Comparison of ENCODE assay signal across 8 cellular contexts in the genomic region with DNA sequence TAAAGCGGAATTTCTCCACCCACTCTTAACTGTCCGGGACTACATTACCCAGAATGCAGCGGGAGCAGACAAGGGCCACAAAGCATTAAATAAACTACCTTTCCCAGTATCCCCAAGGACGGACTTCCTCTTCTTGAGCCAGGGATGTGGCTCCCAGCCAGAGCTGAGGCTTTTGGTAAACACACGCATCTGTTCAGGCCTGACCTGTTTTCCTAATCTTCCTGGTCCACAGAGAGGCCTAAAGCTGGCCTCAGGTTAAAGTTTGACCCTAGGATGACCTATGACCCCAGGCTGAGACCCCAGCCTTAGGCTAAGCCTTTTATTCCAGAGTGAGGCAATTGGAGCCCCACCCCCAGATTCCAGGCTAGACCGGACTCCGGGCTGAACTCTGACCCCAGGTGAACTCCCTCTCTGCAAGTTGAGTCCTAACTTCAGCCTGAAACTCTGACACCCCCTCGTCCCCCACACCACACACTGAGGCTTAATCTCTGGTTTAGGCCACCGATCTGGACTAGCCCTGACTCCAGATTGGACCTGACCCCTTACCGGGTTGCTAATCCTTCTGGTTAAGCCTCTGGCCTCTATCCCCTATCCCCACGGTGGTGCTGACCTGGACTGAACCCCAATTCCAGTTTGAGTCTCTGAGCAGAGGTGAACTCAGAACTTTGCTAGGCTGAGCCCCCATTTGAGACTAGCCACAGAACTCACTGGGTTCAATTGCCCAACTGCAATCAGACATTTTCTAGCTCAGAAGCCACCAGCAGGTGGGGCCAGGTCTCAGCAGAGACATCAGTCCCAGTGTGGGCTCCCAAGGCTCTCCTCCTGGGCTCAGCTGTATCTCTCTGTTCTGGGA. TPM values are rescaled to one million over a fixed set of nuclear protein-coding genes. Genes with fewer than 3 reads are reported as not detected.
DNase-seq lines count a peak whose midpoint lies in the region; ATAC-seq and TF ChIP-seq lines count a peak whose summit lies in the region.

No MANE protein-coding gene starts in this region.

- DNase-seq in GM06990 (ENCODE audit: extremely low read depth, insufficient read length) (peak; percentile 73), HuH-7 (ENCODE audit: low spot score) (peak; percentile 70), SIG-M5 (lab: John Stamatoyannopoulos, UW) (peak; percentile 44), foreskin melanocyte (peak; percentile 52), nucleus accumbens (lab: John Stamatoyannopoulos, UW) (peak in 51 of 56 donors; percentile 23 to 100 (median 60)), thyroid gland (peak; percentile 99)
- peak; percentile 91 for DNase-seq in activated effector memory CD4-positive, alpha-beta T cell treated with anti-CD3 and anti-CD28 coated beads, Interleukin-2, amount 50 U/mL, for 16 hours

- H3K9me3 ChIP-seq in thyroid gland, result no peaks in the 10 kb centered on the region

- peak overlapping the region; percentile 58; the same call in 1 of the 2 replicates for H3K4me3 ChIP-seq in GM06990 (replicated peaks; ENCODE audit: low read depth, low read length)
- H3K4me3 ChIP-seq in thyroid gland (replicated peaks in 1 of 3), result no peak overlapping the region

- intact Hi-C loops in thyroid gland (cut with DNase I), result loop anchor here (5.0 to 10.0 kb wide), 2 partner anchors 106 to 127 kb away; no protein-coding TSS in a partner anchor

- H3K27me3 ChIP-seq in GM06990 (replicated peaks; ENCODE audit: control insufficient read depth, insufficient read depth, low read length) (no peaks in the 10 kb centered on the region), thyroid gland (no peaks in the 10 kb centered on the region)

- H3K36me3 ChIP-seq in GM06990 (ENCODE audit: control insufficient read depth, insufficient read depth, low read length), result peaks cover 4% of the 10 kb centered on the region
- peaks cover 3 to 6% of the 10 kb centered on the region in 2 donors for H3K36me3 ChIP-seq in thyroid gland

- H3K4me1 ChIP-seq in thyroid gland, result peaks cover 36 to 39% of the 10 kb centered on the region in 2 donors

- TF ChIP-seq CTCF in GM06990 (IDR thresholded peaks at IDR 0.05; ENCODE audit: insufficient read depth, low read length, poor library complexity, severe bottlenecking) (peak; percentile 80), thyroid gland (IDR thresholded peaks at IDR 0.05) (peak; percentile 18 to 75 (median 64))

- no peak for ATAC-seq in GM18909 (IDR thresholded peaks at IDR 0.05; ENCODE audit: poor library complexity, unreplicated experiment)

- WGBS in thyroid gland, 2 donors, result 28 to 60% methylated on average over 4 to 11 of the region's 11 CpGs

- TF ChIP-seq POLR2A in thyroid gland (IDR thresholded peaks at IDR 0.05), result peak in 1 of 2 donors; percentile 1

- peak overlapping the region; percentile 85 to 93 (median 93) for H3K27ac ChIP-seq in thyroid gland

RNA-seq across cellular contexts. Expression of a gene that starts 0.7 kb away (rescaled TPM):
- total RNA-seq in thyroid gland, result 100 to 1,000 TPM in 3 of 4 donors, 10 to 100 TPM in 1; 87.9 to 152 (median 116) TPM

RNA-seq across cellular contexts. Expression of a gene that starts 1.4 kb away (rescaled TPM):
- total RNA-seq in thyroid gland, result 10 to 100 TPM; 48.9 to 65.8 (median 58.8) TPM

RNA-seq across cellular contexts. Expression of a gene that starts 17.6 kb away (rescaled TPM):
- total RNA-seq in thyroid gland, result 100 to 1,000 TPM; 126 to 631 (median 350) TPM

RNA-seq across cellular contexts. Expression of a gene that starts 29.1 kb away (rescaled TPM):
- total RNA-seq in thyroid gland, result 10 to 100 TPM; 14.1 to 27.4 (median 20.7) TPM

RNA-seq across cellular contexts. Expression of a gene that starts 34.4 kb away (rescaled TPM):
- total RNA-seq in thyroid gland, result 1 to 10 TPM; 1.7 to 4.3 (median 2.6) TPM

Comparison
In these comparisons a context has a peak if more than half of its experiments do, and no peak if none do; other contexts are left out.
1. DNase-seq: peak in every context shown above with its lines; median percentile 99 in thyroid gland; 91 in activated effector memory CD4-positive, alpha-beta T cell treated with anti-CD3 and anti-CD28 coated beads, Interleukin-2, amount 50 U/mL, for 16 hours; 73 in GM06990; 70 in HuH-7; 60 in nucleus accumbens; 52 in foreskin melanocyte; 44 in SIG-M5.